8 cellular contexts compared by ENCODE assay signal in the genomic region with DNA sequence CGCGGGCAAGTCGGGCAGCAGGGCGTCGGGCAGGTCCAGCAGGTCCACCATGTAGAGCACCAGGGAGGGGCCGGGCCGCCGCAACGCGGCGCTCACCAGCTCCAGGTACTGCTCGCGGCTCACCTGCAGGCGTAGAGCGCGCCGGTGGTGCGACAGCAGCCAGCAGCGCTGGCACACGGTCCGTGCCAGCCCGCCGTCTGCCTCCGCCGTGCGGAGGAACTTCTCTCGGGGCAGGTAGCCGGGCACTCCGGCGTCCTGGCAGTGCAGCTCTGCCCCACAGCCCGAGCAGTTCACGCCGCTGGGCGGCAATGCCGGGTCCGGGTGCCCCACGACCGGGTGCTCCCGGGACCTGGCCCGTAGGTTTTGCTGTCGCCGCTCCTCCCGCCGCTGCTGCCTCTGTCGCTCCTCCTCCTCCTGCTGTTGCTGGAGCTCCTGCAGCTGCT. TPM values are rescaled to one million over a fixed set of nuclear protein-coding genes. Genes with fewer than 3 reads are reported as not detected.
DNase-seq lines count a peak whose midpoint lies in the region; ATAC-seq and TF ChIP-seq lines count a peak whose summit lies in the region.

No MANE protein-coding gene starts in this region.

- H3K27me3 ChIP-seq in Caco-2 (replicated peaks; ENCODE audit: control insufficient read depth, insufficient read depth, low read length) (no peaks in the 10 kb centered on the region), HL-60 (ENCODE audit: insufficient read depth, poor library complexity, severe bottlenecking) (no peaks in the 10 kb centered on the region), ectodermal cell (ENCODE audit: control insufficient read depth, insufficient read depth, low read length, poor library complexity, severe bottlenecking) (no peaks in the 10 kb centered on the region), mononuclear cell (ENCODE audit: insufficient read depth, low read length) (no peaks in the 10 kb centered on the region)

- H3K4me3 ChIP-seq in Caco-2 (ENCODE audit: low read depth, low read length) (peak overlapping the region; percentile 94), HL-60 (replicated peaks; ENCODE audit: insufficient read depth, low read length) (peak overlapping the region; percentile 100), ectodermal cell (ENCODE audit: insufficient read depth, low read depth, low read length) (peak overlapping the region; percentile 75), mononuclear cell (ENCODE audit: low read length) (peak overlapping the region; percentile 92)

- 0% methylated on average over 45 of the region's 45 CpGs for WGBS in ectodermal cell, 2 experiments

- H3K9me3 ChIP-seq in Caco-2 (0 out of 2 replicates have a peak, but pooled peaks cover 6% of the 10 kb centered on the region), ectodermal cell (ENCODE audit: control insufficient read depth, low read length) (no peaks in the 10 kb centered on the region), mononuclear cell (ENCODE audit: low read depth, low read length) (peaks cover 6% of the 10 kb centered on the region)

- peaks cover 62% of the 10 kb centered on the region for H3K36me3 Mint-ChIP-seq in Caco-2 (ENCODE audit: insufficient read depth, unreplicated experiment)

- POLR2A ChIA-PET in Caco-2 (lab: Charles Lee): interaction anchor here (0.5 to 1.1 kb wide), 6 partner anchors 26 to 590 kb away, joined by 4 to 10 read pairs (median 4); a partner anchor contains a TSS

- TSS peak; percentile 30 for BruUV-seq in Caco-2 (replicated peaks; lab: Mats Ljungman, UMichigan)

- H3K36me3 ChIP-seq in Caco-2 (ENCODE audit: control insufficient read depth, insufficient read depth, low read length) (peaks cover 4% of the 10 kb centered on the region), ectodermal cell (ENCODE audit: control insufficient read depth, insufficient read depth, low read length) (peaks cover 21% of the 10 kb centered on the region)

- DNase-seq in Caco-2: peak; percentile 76 to 83
- DNase-seq in HL-60 (ENCODE audit: low read depth in 1 of 2, low spot score in 1 of 2): peak in 1 of 2 experiments; percentile 39
- DNase-seq in activated CD4-positive, CD25-positive, alpha-beta regulatory T cell (lab: John Stamatoyannopoulos, UW): peak; percentile 40 to 55 (median 40)
- peak in 1 of 2 donors; percentile 58 for DNase-seq in stimulated activated naive CD8-positive, alpha-beta T cell treated with anti-CD3 and anti-CD28 coated beads, Interleukin-15, amount 100 ng/mL, for 72 hours
- no peak for DNase-seq in OCI-M2 (lab: John Stamatoyannopoulos, UW; ENCODE audit: unreplicated experiment)

- H3K4me1 ChIP-seq in Caco-2: no peaks in the 10 kb centered on the region
- peaks cover 5% of the 10 kb centered on the region for H3K4me1 ChIP-seq in ectodermal cell (ENCODE audit: control insufficient read depth, insufficient read depth, low read length)
- peaks cover 51% of the 10 kb centered on the region for H3K4me1 ChIP-seq in mononuclear cell (ENCODE audit: insufficient read depth, low read length)

- intact Hi-C loops in Caco-2 (cut with micrococcal nuclease; ENCODE audit: unreplicated experiment): loop anchor here (1.0 kb wide), 1 partner anchor 69 kb away; no protein-coding TSS in a partner anchor

- peak; percentile 21 for ATAC-seq in GM19463 (IDR thresholded peaks at IDR 0.05; ENCODE audit: unreplicated experiment)
- ATAC-seq in stimulated activated naive CD8-positive, alpha-beta T cell treated with anti-CD3 and anti-CD28 coated beads, Interleukin-15, amount 100 ng/mL, for 72 hours: peak; percentile 55

- H3K4me3 Mint-ChIP-seq in Caco-2 (ENCODE audit: unreplicated experiment): peak overlapping the region; percentile 99
- H3K4me3 Mint-ChIP-seq in stimulated activated naive CD8-positive, alpha-beta T cell treated with anti-CD3 and anti-CD28 coated beads, Interleukin-15, amount 100 ng/mL, for 72 hours: peak overlapping the region; percentile 94 to 100

- TF ChIP-seq CTCF in Caco-2 (IDR thresholded peaks at IDR 0.05; ENCODE audit: insufficient read depth in 1 of 2, low read depth in 1 of 2, low read length in 1 of 2, severe bottlenecking in 1 of 2, unreplicated experiment in 1 of 2) (no peak), HL-60 (IDR thresholded peaks at IDR 0.05; ENCODE audit: insufficient read depth, low read length) (no peak)

- peak overlapping the region; percentile 98 for H3K27ac Mint-ChIP-seq in Caco-2 (ENCODE audit: unreplicated experiment)
- H3K27ac Mint-ChIP-seq in stimulated activated naive CD8-positive, alpha-beta T cell treated with anti-CD3 and anti-CD28 coated beads, Interleukin-15, amount 100 ng/mL, for 72 hours: peak overlapping the region; percentile 96 to 99

- H3K27me3 Mint-ChIP-seq in Caco-2 (ENCODE audit: insufficient read depth, unreplicated experiment): no peaks in the 10 kb centered on the region
- no peaks in the 10 kb centered on the region for H3K27me3 Mint-ChIP-seq in stimulated activated naive CD8-positive, alpha-beta T cell treated with anti-CD3 and anti-CD28 coated beads, Interleukin-15, amount 100 ng/mL, for 72 hours

- CTCF ChIA-PET in Caco-2 (lab: Charles Lee): interaction anchor here (0.6 to 1.6 kb wide), 4 partner anchors 14 to 214 kb away, joined by 3 to 13 read pairs (median 3); a partner anchor contains a TSS

- H3K4me1 Mint-ChIP-seq in Caco-2 (ENCODE audit: low read depth, unreplicated experiment): peaks cover 6% of the 10 kb centered on the region
- H3K4me1 Mint-ChIP-seq in stimulated activated naive CD8-positive, alpha-beta T cell treated with anti-CD3 and anti-CD28 coated beads, Interleukin-15, amount 100 ng/mL, for 72 hours: peaks cover 57% of the 10 kb centered on the region

- peaks cover 12% of the 10 kb centered on the region for H3K9me3 Mint-ChIP-seq in Caco-2 (ENCODE audit: unreplicated experiment)
- peaks cover 11 to 12% of the 10 kb centered on the region in 2 donors for H3K9me3 Mint-ChIP-seq in stimulated activated naive CD8-positive, alpha-beta T cell treated with anti-CD3 and anti-CD28 coated beads, Interleukin-15, amount 100 ng/mL, for 72 hours

- peak overlapping the region; percentile 95 for H3K27ac ChIP-seq in HL-60 (replicated peaks)
- H3K27ac ChIP-seq in ectodermal cell (ENCODE audit: insufficient read depth, low read depth, low read length, poor library complexity, severe bottlenecking): no peak overlapping the region

RNA-seq across cellular contexts. Expression of a gene that starts 0.5 kb away (rescaled TPM):
- 24.8 and 26.3 TPM in 2 replicates for total RNA-seq in Caco-2 (2022)
- 21.6 TPM for polyA plus RNA-seq in ectodermal cell (2013, experiment 1 of 4)
- 22.5 TPM for polyA plus RNA-seq in ectodermal cell (2013, experiment 2 of 4)
- 19.8 TPM for polyA plus RNA-seq in ectodermal cell (2013, experiment 3 of 4)
- polyA plus RNA-seq in ectodermal cell (2013, experiment 4 of 4): 22.2 TPM
- total RNA-seq in mononuclear cell: 29.1 TPM

RNA-seq across cellular contexts. Expression of a gene that starts 1.8 kb away (rescaled TPM):
- total RNA-seq in Caco-2 (2022): 112 and 115 TPM in 2 replicates
- 133 TPM for polyA plus RNA-seq in ectodermal cell (2013, experiment 1 of 4)
- 147 TPM for polyA plus RNA-seq in ectodermal cell (2013, experiment 2 of 4)
- polyA plus RNA-seq in ectodermal cell (2013, experiment 3 of 4): 91.6 TPM
- polyA plus RNA-seq in ectodermal cell (2013, experiment 4 of 4): 105 TPM
- 70.5 TPM for total RNA-seq in mononuclear cell
